ENCODE assay signal across 18 cellular contexts in genomic region chr18:76972838-76973237, GRCh38.
"Had no signal": no experiment of that assay in that cellular context is flagged by ENCODE, and none has a peak within 500 bp of the region (broad histone marks: within the 10 kb centered on the region; RNA-seq: fewer than 3 reads in every experiment).

No MANE protein-coding gene starts in this region.

- H3K27ac ChIP-seq: left ventricle myocardium inferior, suprapubic skin, upper lobe of right lung, WERI-Rb-1 had no signal

- H3K4me3 ChIP-seq: left ventricle myocardium inferior, smooth muscle cell, suprapubic skin, upper lobe of right lung had no signal

- H3K4me1 Mint-ChIP-seq: activated naive CD4-positive, alpha-beta T cell treated with anti-CD3 and anti-CD28 coated beads, Interleukin-2, amount 10 ng/mL, durations not matched to agents 7 days and 5 days had no signal

- H3K4me2 ChIP-seq: smooth muscle cell had no signal

- H3K27ac Mint-ChIP-seq: activated naive CD4-positive, alpha-beta T cell treated with anti-CD3 and anti-CD28 coated beads, Interleukin-2, amount 10 ng/mL, durations not matched to agents 7 days and 5 days; activated T-cell treated with anti-CD3 and anti-CD28 coated beads, Interleukin-2, amount 50 U/mL, for 24 hours; progenitor cell of endocrine pancreas; stimulated activated naive CD8-positive, alpha-beta T cell treated with anti-CD3 and anti-CD28 coated beads, Interleukin-15, Interleukin-2, amounts not matched to agents 100 ng/mL and 50 ng/mL, for 24 hours had no signal

- H3K4me1 ChIP-seq: upper lobe of right lung had no signal

- H3K9me3 ChIP-seq: left ventricle myocardium inferior, suprapubic skin, upper lobe of right lung had no signal

- H3K27me3 ChIP-seq: suprapubic skin, upper lobe of right lung had no signal

- H3K9me3 Mint-ChIP-seq: activated naive CD4-positive, alpha-beta T cell treated with anti-CD3 and anti-CD28 coated beads, Interleukin-2, amount 10 ng/mL, durations not matched to agents 7 days and 5 days; activated T-cell treated with anti-CD3 and anti-CD28 coated beads, Interleukin-2, amount 50 U/mL, for 24 hours; naive thymus-derived CD8-positive, alpha-beta T cell; stimulated activated naive CD8-positive, alpha-beta T cell treated with anti-CD3 and anti-CD28 coated beads, Interleukin-15, Interleukin-2, amounts not matched to agents 100 ng/mL and 50 ng/mL, for 24 hours had no signal

- H3K27me3 Mint-ChIP-seq: activated naive CD4-positive, alpha-beta T cell treated with anti-CD3 and anti-CD28 coated beads, Interleukin-2, amount 10 ng/mL, durations not matched to agents 7 days and 5 days; activated T-cell treated with anti-CD3 and anti-CD28 coated beads, Interleukin-2, amount 50 U/mL, for 24 hours; naive thymus-derived CD8-positive, alpha-beta T cell; progenitor cell of endocrine pancreas; stimulated activated naive CD8-positive, alpha-beta T cell treated with anti-CD3 and anti-CD28 coated beads, Interleukin-15, Interleukin-2, amounts not matched to agents 100 ng/mL and 50 ng/mL, for 24 hours had no signal

- ATAC-seq: naive thymus-derived CD8-positive, alpha-beta T cell; upper lobe of right lung had no signal

- DNase-seq: activated CD4-positive, alpha-beta T cell treated with anti-CD3 and anti-CD28 coated beads, Interleukin-2, amount 50 U/mL, for 48 hours; activated naive CD4-positive, alpha-beta T cell treated with anti-CD3 and anti-CD28 coated beads, Interleukin-2, amount 10 ng/mL, durations not matched to agents 7 days and 5 days; activated T-cell treated with anti-CD3 and anti-CD28 coated beads, Interleukin-2, amount 50 U/mL, for 24 hours; central memory CD4-positive, alpha-beta T cell; erythroblast; hippocampal formation; kidney; left ventricle myocardium inferior; mesenchymal stem cell; naive thymus-derived CD8-positive, alpha-beta T cell; right cardiac atrium; T-helper 1 cell; upper lobe of right lung; WERI-Rb-1 had no signal

- H3K4me3 Mint-ChIP-seq: activated naive CD4-positive, alpha-beta T cell treated with anti-CD3 and anti-CD28 coated beads, Interleukin-2, amount 10 ng/mL, durations not matched to agents 7 days and 5 days; activated T-cell treated with anti-CD3 and anti-CD28 coated beads, Interleukin-2, amount 50 U/mL, for 24 hours; naive thymus-derived CD8-positive, alpha-beta T cell; stimulated activated naive CD8-positive, alpha-beta T cell treated with anti-CD3 and anti-CD28 coated beads, Interleukin-15, Interleukin-2, amounts not matched to agents 100 ng/mL and 50 ng/mL, for 24 hours had no signal
